In genomic region chr17:81509048-81509686, GRCh38 we compare ENCODE assay signal across 8 cellular contexts. TPM values are rescaled to one million over a fixed set of nuclear protein-coding genes. Genes with fewer than 3 reads are reported as not detected.
DNase-seq lines count a peak whose midpoint lies in the region; ATAC-seq and TF ChIP-seq lines count a peak whose summit lies in the region.

No MANE protein-coding gene starts in this region.

- H3K27me3 ChIP-seq in MG63 (no peaks in the 10 kb centered on the region), right lobe of liver (no peaks in the 10 kb centered on the region), upper lobe of left lung (no peaks in the 10 kb centered on the region)

- H3K27ac ChIP-seq in right lobe of liver (peak overlapping the region in 2 of 3 donors; percentile 5 to 99), upper lobe of left lung (peak overlapping the region; percentile 41 to 100 (median 95))

- in situ Hi-C loops in astrocyte of the cerebellum (cut with HindIII; ENCODE audit: low sequenced_read_pairs), result no loop called here

- ATAC-seq in right lobe of liver, result peak; percentile 4 to 22 (median 6)
- no peak for ATAC-seq in upper lobe of left lung (ENCODE audit: low FRiP score in 2 of 2)
- ATAC-seq in GM19452 (IDR thresholded peaks at IDR 0.05; ENCODE audit: unreplicated experiment), result no peak
- no peak for ATAC-seq in GM18502 (IDR thresholded peaks at IDR 0.05; ENCODE audit: poor library complexity, unreplicated experiment)

- TF ChIP-seq POLR2A in right lobe of liver (IDR thresholded peaks at IDR 0.05) (no peak), upper lobe of left lung (IDR thresholded peaks at IDR 0.05) (no peak)

- intact Hi-C loops in right lobe of liver (cut with DNase I), result no loop called here

- no peaks in the 10 kb centered on the region for H3K9me3 ChIP-seq in MG63
- H3K9me3 ChIP-seq in right lobe of liver, result no peaks in the 10 kb centered on the region
- H3K9me3 ChIP-seq in upper lobe of left lung, result no peaks in the 10 kb centered on the region

- 20% methylated on average over 7 of the region's 8 CpGs for WGBS in right lobe of liver (ENCODE audit: insufficient coverage, low coverage, low lambda C conversion rate, missing lambda C conversion rate)
- WGBS in upper lobe of left lung, 2 donors, result 48% methylated on average over 8 of the region's 8 CpGs

- H3K36me3 ChIP-seq in MG63 (peaks cover 38% of the 10 kb centered on the region), right lobe of liver (peaks cover 12 to 21% (median 20%) of the 10 kb centered on the region in 4 donors), upper lobe of left lung (peaks cover 8 to 41% (median 24%) of the 10 kb centered on the region in 4 donors)

- TF ChIP-seq CTCF in astrocyte of the cerebellum (IDR thresholded peaks at IDR 0.05; ENCODE audit: low read depth, low read length, missing control alignments) (no peak), right lobe of liver (IDR thresholded peaks at IDR 0.05) (no peak), upper lobe of left lung (IDR thresholded peaks at IDR 0.05) (no peak)

- TF ChIP-seq EP300 in upper lobe of left lung (IDR thresholded peaks at IDR 0.05), result no peak

- H3K4me1 ChIP-seq in right lobe of liver (peaks cover 0 to 38% (median 4%) of the 10 kb centered on the region in 4 donors), upper lobe of left lung (peaks cover 17 to 43% (median 28%) of the 10 kb centered on the region in 4 donors)

- peak; percentile 37 for DNase-seq in Daoy (ENCODE audit: low read depth)
- DNase-seq in MG63, result no peak
- DNase-seq in astrocyte of the cerebellum (ENCODE audit: low read depth), result no peak
- DNase-seq in right lobe of liver, result peak in 1 of 3 donors; percentile 20
- no peak for DNase-seq in upper lobe of left lung
- no peak for DNase-seq in amniotic stem cell (lab: John Stamatoyannopoulos, UW)

- H3K4me3 ChIP-seq in MG63 (peak overlapping the region; percentile 95), astrocyte of the cerebellum (ENCODE audit: low read depth, low read length) (peak overlapping the region; percentile 97), right lobe of liver (peak overlapping the region; percentile 91 to 95 (median 93)), upper lobe of left lung (peak overlapping the region; percentile 69 to 92 (median 82))

RNA-seq across cellular contexts. Expression of gene ACTG1, which starts 3.4 kb away (rescaled TPM):
- 5,410 and 5,454 TPM in 2 replicates for total RNA-seq in Daoy (2014; rRNA removed; shearing (Covaris generic))
- 5,061 and 6,321 TPM in 2 replicates for total RNA-seq in MG63 (2014; rRNA removed; shearing (Covaris generic); ENCODE audit: low replicate concordance)
- 1,000 to 10,000 TPM in 3 of 6 experiments, 100 to 1,000 TPM in 3; 218 to 2,508 (median 1,326) TPM for total RNA-seq in right lobe of liver
- 1,000 to 10,000 TPM in 5 of 6 donors, 100 to 1,000 TPM in 1; 902 to 3,864 (median 2,097) TPM for total RNA-seq in upper lobe of left lung

RNA-seq across cellular contexts. Expression of gene FSCN2, which starts 19.0 kb away (rescaled TPM):
- total RNA-seq in Daoy (2014; rRNA removed; shearing (Covaris generic)), result 0.17 TPM in 1 of 2 replicates, not detected in the other
- 0.12 TPM in 1 of 2 replicates, not detected in the other for total RNA-seq in MG63 (2014; rRNA removed; shearing (Covaris generic); ENCODE audit: low replicate concordance)
- total RNA-seq in right lobe of liver (under 1 TPM in 1 of 6 experiments, not detected in 5; 0.22 TPM), upper lobe of left lung (10 to 100 TPM in 1 of 6 donors, 1 to 10 TPM in 5; 2.7 to 37.7 (median 3.9) TPM)

RNA-seq across cellular contexts. Expression of gene FAAP100, which starts 43.0 kb away (rescaled TPM):
- total RNA-seq in Daoy (2014; rRNA removed; shearing (Covaris generic)), result 11.7 TPM in 2 replicates
- 25.6 and 41.7 TPM in 2 replicates for total RNA-seq in MG63 (2014; rRNA removed; shearing (Covaris generic); ENCODE audit: low replicate concordance)
- total RNA-seq in right lobe of liver (10 to 100 TPM; 13.1 to 17.1 (median 15.2) TPM), upper lobe of left lung (10 to 100 TPM; 22.0 to 70.2 (median 32.5) TPM)

Comparison
In these comparisons a context has a peak if more than half of its experiments do, and no peak if none do; other contexts are left out.
1. ATAC-seq: peak in right lobe of liver (4 of 4); none in upper lobe of left lung (0 of 2), GM19452 (single experiment) and GM18502 (single experiment).
2. Peak in every context shown above with its lines, with median percentiles within 50 percentile points of each other: H3K4me3 ChIP-seq.